In genomic region chr10:69958232-69958902, GRCh38 we compare ENCODE assay signal across 8 cellular contexts.
A peak's percentile ranks its signal among the peaks of the same experiment; 100 is the strongest.
DNase-seq lines count a peak whose midpoint lies in the region; ATAC-seq and TF ChIP-seq lines count a peak whose summit lies in the region.

No MANE protein-coding gene starts in this region.

- peaks cover under 1% of the 10 kb centered on the region for H3K27me3 Mint-ChIP-seq in mesothelial cell of epicardium (ENCODE audit: low read depth)

- peaks cover 6% of the 10 kb centered on the region for H3K4me1 Mint-ChIP-seq in mesothelial cell of epicardium

- TF ChIP-seq CTCF in GM12801 (IDR thresholded peaks at IDR 0.05; ENCODE audit: extremely low read depth, insufficient read length) (peak; percentile 35), mesothelial cell of epicardium (IDR thresholded peaks at IDR 0.05; ENCODE audit: unreplicated experiment) (peak; percentile 58)

- no peak overlapping the region for H3K27ac Mint-ChIP-seq in mesothelial cell of epicardium

- no peak overlapping the region for H3K4me3 Mint-ChIP-seq in mesothelial cell of epicardium

- H3K9me3 Mint-ChIP-seq in mesothelial cell of epicardium = no peaks in the 10 kb centered on the region

- no peaks in the 10 kb centered on the region for H3K36me3 Mint-ChIP-seq in mesothelial cell of epicardium

- ATAC-seq in GM19397 (IDR thresholded peaks at IDR 0.05; ENCODE audit: unreplicated experiment) = no peak
- no peak for ATAC-seq in HG02870 (IDR thresholded peaks at IDR 0.05; ENCODE audit: unreplicated experiment)

- peak; percentile 78 for DNase-seq in AG08396 (ENCODE audit: low spot score)
- peak; percentile 56 for DNase-seq in HT1080 (ENCODE audit: low read depth)
- peak; percentile 70 for DNase-seq in RKO (ENCODE audit: low spot score)
- DNase-seq in dermis microvascular lymphatic vessel endothelial cell (ENCODE audit: low read depth in 2 of 2) = peak; percentile 33 to 67
- peak in 1 of 2 experiments; percentile 36 for DNase-seq in mesothelial cell of epicardium (ENCODE audit: low spot score in 2 of 2, unreplicated experiment in 2 of 2)
